Comparison of ENCODE assay signal across 8 cellular contexts in genomic region chr4:158811704-158812103, GRCh38. TPM values are rescaled to one million over a fixed set of nuclear protein-coding genes. Genes with fewer than 3 reads are reported as not detected.
DNase-seq lines count a peak whose midpoint lies in the region; ATAC-seq and TF ChIP-seq lines count a peak whose summit lies in the region.

No MANE protein-coding gene starts in this region.

- peaks cover 2% of the 10 kb centered on the region for H3K36me3 Mint-ChIP-seq in activated CD4-positive, alpha-beta T cell treated with anti-CD3 and anti-CD28 coated beads, Interleukin-2, amount 10 ng/mL, durations not matched to agents 7 days and 5 days (ENCODE audit: low read depth)

- peak overlapping the region; percentile 72 for H3K27ac ChIP-seq in Panc1 (ENCODE audit: low read length)

- no peak overlapping the region for H3K4me2 ChIP-seq in skeletal muscle satellite cell (ENCODE audit: low read length)

- TF ChIP-seq CTCF in Panc1 (IDR thresholded peaks at IDR 0.05): no peak

- in situ Hi-C loops in Panc1 (cut with HindIII; ENCODE audit: low pct_unique_long_range_greater_than_20kb, low sequenced_read_pairs): no loop called here

- CTCF ChIA-PET in activated CD4-positive, alpha-beta T cell treated with anti-CD3 and anti-CD28 coated beads, Interleukin-2, amount 10 ng/mL, durations not matched to agents 7 days and 5 days (lab: Charles Lee): interaction anchor here (1.0 to 1.8 kb wide), 3 partner anchors 10 to 23 kb away, joined by 3 to 6 read pairs (median 3); no protein-coding TSS in a partner anchor
- CTCF ChIA-PET in Panc1 (lab: Charles Lee): no interaction called here

- ATAC-seq in Panc1 (no peak), HG03460 (IDR thresholded peaks at IDR 0.05; ENCODE audit: unreplicated experiment) (no peak)

- POLR2A ChIA-PET in activated CD4-positive, alpha-beta T cell treated with anti-CD3 and anti-CD28 coated beads, Interleukin-2, amount 10 ng/mL, durations not matched to agents 7 days and 5 days (lab: Charles Lee): no interaction called here
- POLR2A ChIA-PET in Panc1 (lab: Charles Lee): no interaction called here

- no peaks in the 10 kb centered on the region for H3K36me3 ChIP-seq in Panc1 (ENCODE audit: control insufficient read depth, insufficient read depth, low read length)
- H3K36me3 ChIP-seq in skeletal muscle satellite cell (ENCODE audit: insufficient read depth, low read length): no peaks in the 10 kb centered on the region

- no TSS peak for BruUV-seq in Panc1 (replicated peaks; lab: Mats Ljungman, UMichigan)

- H3K27ac Mint-ChIP-seq in activated CD4-positive, alpha-beta T cell treated with anti-CD3 and anti-CD28 coated beads, Interleukin-2, amount 10 ng/mL, durations not matched to agents 7 days and 5 days: peak overlapping the region; percentile 39

- no peaks in the 10 kb centered on the region for H3K9me3 ChIP-seq in Panc1 (ENCODE audit: control insufficient read depth, insufficient read depth, low read depth, low read length)
- no peaks in the 10 kb centered on the region for H3K9me3 ChIP-seq in skeletal muscle satellite cell (replicated peaks; ENCODE audit: low read length)

- intact Hi-C loops in Panc1 (cut with micrococcal nuclease; ENCODE audit: unreplicated experiment): no loop called here

- H3K27me3 ChIP-seq in Panc1 (ENCODE audit: control insufficient read depth, insufficient read depth, low read length): no peaks in the 10 kb centered on the region
- H3K27me3 ChIP-seq in skeletal muscle satellite cell (ENCODE audit: control insufficient read depth, insufficient read depth, low read length): no peaks in the 10 kb centered on the region

- H3K4me3 Mint-ChIP-seq in activated CD4-positive, alpha-beta T cell treated with anti-CD3 and anti-CD28 coated beads, Interleukin-2, amount 10 ng/mL, durations not matched to agents 7 days and 5 days: no peak overlapping the region

- peak overlapping the region; percentile 75 for H3K9ac ChIP-seq in skeletal muscle satellite cell (ENCODE audit: low read depth, low read length)

- H3K27me3 Mint-ChIP-seq in activated CD4-positive, alpha-beta T cell treated with anti-CD3 and anti-CD28 coated beads, Interleukin-2, amount 10 ng/mL, durations not matched to agents 7 days and 5 days: no peaks in the 10 kb centered on the region

- H3K4me1 Mint-ChIP-seq in activated CD4-positive, alpha-beta T cell treated with anti-CD3 and anti-CD28 coated beads, Interleukin-2, amount 10 ng/mL, durations not matched to agents 7 days and 5 days: peaks cover 43% of the 10 kb centered on the region

- DNase-seq in activated CD4-positive, alpha-beta T cell treated with anti-CD3 and anti-CD28 coated beads, Interleukin-2, amount 10 ng/mL, durations not matched to agents 7 days and 5 days: no peak
- DNase-seq in activated CD4-positive, alpha-beta T cell treated with anti-CD3 and anti-CD28 coated beads, Interleukin-2, amount 50 U/mL, for 48 hours: no peak
- DNase-seq in Panc1 (ENCODE audit: low read depth, low spot score) (no peak), foreskin melanocyte (peak; percentile 68), NCI-H128 (lab: John Stamatoyannopoulos, UW; ENCODE audit: unreplicated experiment) (no peak), COR-L47 (lab: John Stamatoyannopoulos, UW) (no peak)

- H3K4me3 ChIP-seq in Panc1 (ENCODE audit: low read depth in 2 of 2, low read length in 2 of 2) (no peak overlapping the region), skeletal muscle satellite cell (ENCODE audit: low read length) (no peak overlapping the region)

- peaks cover 29% of the 10 kb centered on the region for H3K4me1 ChIP-seq in Panc1 (ENCODE audit: control insufficient read depth, insufficient read depth, low read length)
- peaks cover 41% of the 10 kb centered on the region for H3K4me1 ChIP-seq in skeletal muscle satellite cell (ENCODE audit: control insufficient read depth, insufficient read depth, low read length)

- no peaks in the 10 kb centered on the region for H3K9me3 Mint-ChIP-seq in activated CD4-positive, alpha-beta T cell treated with anti-CD3 and anti-CD28 coated beads, Interleukin-2, amount 10 ng/mL, durations not matched to agents 7 days and 5 days

RNA-seq across cellular contexts. Expression of gene FNIP2, which starts 42.9 kb away (rescaled TPM):
- 10 to 100 TPM; 16.0 to 16.4 TPM for total RNA-seq in activated CD4-positive, alpha-beta T cell treated with anti-CD3 and anti-CD28 coated beads, Interleukin-2, amount 10 ng/mL, durations not matched to agents 7 days and 5 days
- total RNA-seq in Panc1 (2021; ENCODE audit: unreplicated experiment): 17.7 TPM
- polyA plus RNA-seq in Panc1 (2012; ENCODE audit: insufficient read length): 6.1 TPM
- total RNA-seq in skeletal muscle satellite cell (2012; rRNA removed): 18.8 and 22.8 TPM in 2 replicates
